ENCODE assay signal across 1 cellular context in genomic region chr6:30614843-30615218, GRCh38.
TF ChIP-seq lines count a peak whose summit lies in the region.

No MANE protein-coding gene starts in this region.

TF ChIP-seq in HepG2, 621 proteins besides CTCF, POLR2A, EP300 and RAD21 (continued from another document and continues in another):
- no peak for TF ChIP-seq ZBTB34 (CRISPR knock-in tag; IDR thresholded peaks at IDR 0.05)
- TF ChIP-seq POLR2AphosphoS5 (IDR thresholded peaks at IDR 0.05; ENCODE audit: low read depth, low read length): peak; percentile 65
- no peak for TF ChIP-seq MTF1 (CRISPR knock-in tag; IDR thresholded peaks at IDR 0.05)
- peak; percentile 77 for TF ChIP-seq ZNF781 (CRISPR knock-in tag; IDR thresholded peaks at IDR 0.05; ENCODE audit: borderline replicate concordance, not compliant biosample characterization)
- no peak for TF ChIP-seq ZBTB4 (CRISPR knock-in tag; IDR thresholded peaks at IDR 0.05; ENCODE audit: borderline replicate concordance)
- no peak for TF ChIP-seq IRF1 (CRISPR knock-in tag; IDR thresholded peaks at IDR 0.05; ENCODE audit: low read depth)
- TF ChIP-seq TMF1 (CRISPR knock-in tag; IDR thresholded peaks at IDR 0.05; ENCODE audit: low read depth): no peak
- no peak for TF ChIP-seq NFE2L2 (IDR thresholded peaks at IDR 0.05; ENCODE audit: low read length)
- 0 out of 2 replicates have a peak, but pooled peaks have one; percentile 20 for TF ChIP-seq ZNF503 (CRISPR knock-in tag; IDR thresholded peaks at IDR 0.05)
- no peak for TF ChIP-seq JUNB (CRISPR knock-in tag; IDR thresholded peaks at IDR 0.05; ENCODE audit: borderline replicate concordance)
- no peak for TF ChIP-seq ZNF564 (CRISPR knock-in tag; IDR thresholded peaks at IDR 0.05)
- peak; percentile 86 for TF ChIP-seq ATF7 (IDR thresholded peaks at IDR 0.05)
- peak; percentile 84; the same call in 1 of the 2 replicates for TF ChIP-seq ATF7 (CRISPR knock-in tag; IDR thresholded peaks at IDR 0.05)
- no peak for TF ChIP-seq HOXA7 (CRISPR knock-in tag; IDR thresholded peaks at IDR 0.05)
- peak; percentile 70 for TF ChIP-seq ZNF574 (CRISPR knock-in tag; IDR thresholded peaks at IDR 0.05)
- TF ChIP-seq ZBTB7A (CRISPR knock-in tag; IDR thresholded peaks at IDR 0.05): no peak
- TF ChIP-seq SNAPC2 (CRISPR knock-in tag; IDR thresholded peaks at IDR 0.05): no peak
- no peak for TF ChIP-seq ZNF577 (CRISPR knock-in tag; IDR thresholded peaks at IDR 0.05; ENCODE audit: borderline replicate concordance, low read depth)
- no peak for TF ChIP-seq ZNF276 (CRISPR knock-in tag; IDR thresholded peaks at IDR 0.05; ENCODE audit: low read depth)
- TF ChIP-seq ZNF317 (CRISPR knock-in tag; IDR thresholded peaks at IDR 0.05): peak; percentile 56; the same call in 1 of the 2 replicates
- no peak for TF ChIP-seq RELA (CRISPR knock-in tag; IDR thresholded peaks at IDR 0.05)
- TF ChIP-seq TFAP4 (IDR thresholded peaks at IDR 0.05; ENCODE audit: borderline replicate concordance, low read depth): no peak
- no peak for TF ChIP-seq ZNF674 (CRISPR knock-in tag; IDR thresholded peaks at IDR 0.05; ENCODE audit: low read depth)
- TF ChIP-seq HOXA3 (CRISPR knock-in tag; IDR thresholded peaks at IDR 0.05): peak; percentile 78
- TF ChIP-seq HOXA5 (CRISPR knock-in tag; IDR thresholded peaks at IDR 0.05): no peak
- no peak for TF ChIP-seq PTBP1 (IDR thresholded peaks at IDR 0.05; ENCODE audit: low read depth, low read length, poor library complexity, severe bottlenecking)
- peak; percentile 15; the same call in 1 of the 2 replicates for TF ChIP-seq ZFX (CRISPR knock-in tag; IDR thresholded peaks at IDR 0.05; ENCODE audit: low read depth)
- no peak for TF ChIP-seq RBAK (CRISPR knock-in tag; IDR thresholded peaks at IDR 0.05)
- TF ChIP-seq ARID4A (CRISPR knock-in tag; IDR thresholded peaks at IDR 0.05; ENCODE audit: borderline replicate concordance): peak; percentile 43; the same call in 1 of the 2 replicates
- TF ChIP-seq SRY (CRISPR knock-in tag; IDR thresholded peaks at IDR 0.05): no peak
- no peak for TF ChIP-seq ZZZ3 (CRISPR knock-in tag; IDR thresholded peaks at IDR 0.05; ENCODE audit: borderline replicate concordance)
- peak; percentile 97 for TF ChIP-seq ATF2 (CRISPR knock-in tag; IDR thresholded peaks at IDR 0.05)
- 0 out of 2 replicates have a peak, but pooled peaks have one; percentile 20 for TF ChIP-seq HNF1B (CRISPR knock-in tag; IDR thresholded peaks at IDR 0.05)
- TF ChIP-seq ZNF501 (CRISPR knock-in tag; IDR thresholded peaks at IDR 0.05): peak; percentile 71; the same call in 1 of the 2 replicates
- no peak for TF ChIP-seq HOXD1 (CRISPR knock-in tag; IDR thresholded peaks at IDR 0.05)
- no peak for TF ChIP-seq ZNF749 (CRISPR knock-in tag; IDR thresholded peaks at IDR 0.05; ENCODE audit: borderline replicate concordance)
- TF ChIP-seq E2F2 (CRISPR knock-in tag; IDR thresholded peaks at IDR 0.05; ENCODE audit: borderline replicate concordance): no peak
